ENCODE assay signal across 1 cellular context in the genomic region with DNA sequence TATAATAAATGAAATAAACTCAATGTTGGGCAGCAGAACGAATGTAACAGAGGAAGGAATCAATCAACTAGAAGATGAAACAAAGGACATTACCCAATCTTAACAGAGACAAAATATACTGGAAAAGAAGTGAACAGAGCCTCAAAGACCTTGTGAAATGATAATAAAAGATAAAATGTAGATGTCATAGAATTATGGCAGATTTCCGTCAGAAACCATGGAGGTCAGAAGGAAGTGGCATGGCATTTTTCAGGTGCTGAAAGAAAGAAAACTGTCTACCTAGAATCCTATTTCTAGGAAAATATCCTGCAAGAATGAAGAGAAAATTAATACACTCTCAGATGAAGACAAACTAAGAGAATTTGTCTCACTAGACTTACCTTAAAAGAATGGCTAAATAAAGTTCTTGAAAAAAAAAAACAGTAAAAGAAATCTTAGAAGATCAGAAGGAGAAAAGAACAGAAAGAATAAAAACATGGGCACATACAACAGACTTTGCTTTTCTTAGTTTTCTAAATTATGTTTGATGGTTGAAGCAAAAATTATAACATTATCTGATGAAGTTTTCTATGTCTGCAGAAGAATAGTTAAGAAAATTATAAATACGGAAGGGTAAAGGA.
TF ChIP-seq lines count a peak whose summit lies in the region.

No MANE protein-coding gene starts in this region.

TF ChIP-seq in K562, 482 proteins besides CTCF, POLR2A, EP300 and RAD21:
- TF ChIP-seq ZNF592 (IDR thresholded peaks at IDR 0.05) (no peak), FOXM1 (IDR thresholded peaks at IDR 0.05; ENCODE audit: low read depth) (no peak), FOXM1 (CRISPR knock-in tag; IDR thresholded peaks at IDR 0.05; ENCODE audit: low read depth) (no peak), ZBTB11 (CRISPR knock-in tag; IDR thresholded peaks at IDR 0.05) (no peak), ZNF280A (IDR thresholded peaks at IDR 0.05; ENCODE audit: low read depth, partially characterized antibody) (peak; percentile 66), CBX3 (IDR thresholded peaks at IDR 0.05; ENCODE audit: borderline replicate concordance in 1 of 2, low read length in 2 of 2) (peak in 1 of 2 experiments; percentile 67; a peak in 1 of 3 replicates), TRIM28 (IDR thresholded peaks at IDR 0.05) (0 out of 2 replicates have a peak, but pooled peaks have one; percentile 43)
- TF ChIP-seq, protein P1, sequence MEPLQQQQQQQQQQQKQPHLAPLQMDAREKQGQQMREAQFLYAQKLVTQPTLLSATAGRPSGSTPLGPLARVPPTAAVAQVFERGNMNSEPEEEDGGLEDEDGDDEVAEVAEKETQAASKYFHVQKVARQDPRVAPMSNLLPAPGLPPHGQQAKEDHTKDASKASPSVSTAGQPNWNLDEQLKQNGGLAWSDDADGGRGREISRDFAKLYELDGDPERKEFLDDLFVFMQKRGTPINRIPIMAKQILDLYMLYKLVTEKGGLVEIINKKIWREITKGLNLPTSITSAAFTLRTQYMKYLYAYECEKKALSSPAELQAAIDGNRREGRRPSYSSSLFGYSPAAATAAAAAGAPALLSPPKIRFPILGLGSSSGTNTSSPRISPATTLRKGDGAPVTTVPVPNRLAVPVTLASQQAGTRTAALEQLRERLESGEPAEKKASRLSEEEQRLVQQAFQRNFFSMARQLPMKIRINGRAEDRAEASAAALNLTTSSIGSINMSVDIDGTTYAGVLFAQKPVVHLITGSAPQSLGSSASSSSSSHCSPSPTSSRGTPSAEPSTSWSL (CRISPR knock-in tag; IDR thresholded peaks at IDR 0.05; ENCODE audit: borderline replicate concordance): no peak
- TF ChIP-seq, protein P2, sequence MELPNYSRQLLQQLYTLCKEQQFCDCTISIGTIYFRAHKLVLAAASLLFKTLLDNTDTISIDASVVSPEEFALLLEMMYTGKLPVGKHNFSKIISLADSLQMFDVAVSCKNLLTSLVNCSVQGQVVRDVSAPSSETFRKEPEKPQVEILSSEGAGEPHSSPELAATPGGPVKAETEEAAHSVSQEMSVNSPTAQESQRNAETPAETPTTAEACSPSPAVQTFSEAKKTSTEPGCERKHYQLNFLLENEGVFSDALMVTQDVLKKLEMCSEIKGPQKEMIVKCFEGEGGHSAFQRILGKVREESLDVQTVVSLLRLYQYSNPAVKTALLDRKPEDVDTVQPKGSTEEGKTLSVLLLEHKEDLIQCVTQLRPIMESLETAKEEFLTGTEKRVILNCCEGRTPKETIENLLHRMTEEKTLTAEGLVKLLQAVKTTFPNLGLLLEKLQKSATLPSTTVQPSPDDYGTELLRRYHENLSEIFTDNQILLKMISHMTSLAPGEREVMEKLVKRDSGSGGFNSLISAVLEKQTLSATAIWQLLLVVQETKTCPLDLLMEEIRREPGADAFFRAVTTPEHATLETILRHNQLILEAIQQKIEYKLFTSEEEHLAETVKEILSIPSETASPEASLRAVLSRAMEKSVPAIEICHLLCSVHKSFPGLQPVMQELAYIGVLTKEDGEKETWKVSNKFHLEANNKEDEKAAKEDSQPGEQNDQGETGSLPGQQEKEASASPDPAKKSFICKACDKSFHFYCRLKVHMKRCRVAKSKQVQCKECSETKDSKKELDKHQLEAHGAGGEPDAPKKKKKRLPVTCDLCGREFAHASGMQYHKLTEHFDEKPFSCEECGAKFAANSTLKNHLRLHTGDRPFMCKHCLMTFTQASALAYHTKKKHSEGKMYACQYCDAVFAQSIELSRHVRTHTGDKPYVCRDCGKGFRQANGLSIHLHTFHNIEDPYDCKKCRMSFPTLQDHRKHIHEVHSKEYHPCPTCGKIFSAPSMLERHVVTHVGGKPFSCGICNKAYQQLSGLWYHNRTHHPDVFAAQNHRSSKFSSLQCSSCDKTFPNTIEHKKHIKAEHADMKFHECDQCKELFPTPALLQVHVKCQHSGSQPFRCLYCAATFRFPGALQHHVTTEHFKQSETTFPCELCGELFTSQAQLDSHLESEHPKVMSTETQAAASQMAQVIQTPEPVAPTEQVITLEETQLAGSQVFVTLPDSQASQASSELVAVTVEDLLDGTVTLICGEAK (IDR thresholded peaks at IDR 0.05): peak; percentile 62; the same call in 1 of the 2 replicates
- TF ChIP-seq, protein P2 (CRISPR knock-in tag; IDR thresholded peaks at IDR 0.05): no peak
- TF ChIP-seq, protein P3, sequence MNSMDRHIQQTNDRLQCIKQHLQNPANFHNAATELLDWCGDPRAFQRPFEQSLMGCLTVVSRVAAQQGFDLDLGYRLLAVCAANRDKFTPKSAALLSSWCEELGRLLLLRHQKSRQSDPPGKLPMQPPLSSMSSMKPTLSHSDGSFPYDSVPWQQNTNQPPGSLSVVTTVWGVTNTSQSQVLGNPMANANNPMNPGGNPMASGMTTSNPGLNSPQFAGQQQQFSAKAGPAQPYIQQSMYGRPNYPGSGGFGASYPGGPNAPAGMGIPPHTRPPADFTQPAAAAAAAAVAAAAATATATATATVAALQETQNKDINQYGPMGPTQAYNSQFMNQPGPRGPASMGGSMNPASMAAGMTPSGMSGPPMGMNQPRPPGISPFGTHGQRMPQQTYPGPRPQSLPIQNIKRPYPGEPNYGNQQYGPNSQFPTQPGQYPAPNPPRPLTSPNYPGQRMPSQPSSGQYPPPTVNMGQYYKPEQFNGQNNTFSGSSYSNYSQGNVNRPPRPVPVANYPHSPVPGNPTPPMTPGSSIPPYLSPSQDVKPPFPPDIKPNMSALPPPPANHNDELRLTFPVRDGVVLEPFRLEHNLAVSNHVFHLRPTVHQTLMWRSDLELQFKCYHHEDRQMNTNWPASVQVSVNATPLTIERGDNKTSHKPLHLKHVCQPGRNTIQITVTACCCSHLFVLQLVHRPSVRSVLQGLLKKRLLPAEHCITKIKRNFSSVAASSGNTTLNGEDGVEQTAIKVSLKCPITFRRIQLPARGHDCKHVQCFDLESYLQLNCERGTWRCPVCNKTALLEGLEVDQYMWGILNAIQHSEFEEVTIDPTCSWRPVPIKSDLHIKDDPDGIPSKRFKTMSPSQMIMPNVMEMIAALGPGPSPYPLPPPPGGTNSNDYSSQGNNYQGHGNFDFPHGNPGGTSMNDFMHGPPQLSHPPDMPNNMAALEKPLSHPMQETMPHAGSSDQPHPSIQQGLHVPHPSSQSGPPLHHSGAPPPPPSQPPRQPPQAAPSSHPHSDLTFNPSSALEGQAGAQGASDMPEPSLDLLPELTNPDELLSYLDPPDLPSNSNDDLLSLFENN (IDR thresholded peaks at IDR 0.05; ENCODE audit: low read depth in 2 of 2, low read length in 2 of 2): no peak
